Comparison of ENCODE assay signal across 20 cellular contexts in the genomic region with DNA sequence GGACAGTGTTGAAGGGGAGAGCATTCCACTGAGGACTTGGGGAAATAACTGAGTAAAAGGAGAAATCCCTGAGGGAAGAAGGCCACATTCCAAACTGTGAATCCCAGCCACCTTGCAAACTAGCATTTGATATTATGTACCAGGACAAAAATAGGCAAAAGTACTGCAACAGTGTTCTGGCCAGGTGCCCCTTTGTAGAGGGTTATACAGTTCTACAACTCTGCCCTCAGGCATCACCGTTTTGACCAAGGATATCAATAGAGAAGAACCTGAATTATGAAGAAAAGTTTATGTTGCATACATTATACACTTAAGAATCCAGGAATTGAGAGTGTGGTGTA. TPM values are rescaled to one million over a fixed set of nuclear protein-coding genes. Genes with fewer than 3 reads are reported as not detected.
DNase-seq lines count a peak whose midpoint lies in the region; ATAC-seq and TF ChIP-seq lines count a peak whose summit lies in the region.
"Had no signal": no experiment of that assay in that cellular context is flagged by ENCODE, and none has a peak within 500 bp of the region (broad histone marks: within the 10 kb centered on the region; RNA-seq: fewer than 3 reads in every experiment).

No MANE protein-coding gene starts in this region.

- H3K9me3 ChIP-seq in SK-N-SH (no peaks in the 10 kb centered on the region), osteoblast (ENCODE audit: low read depth, low read length) (no peaks in the 10 kb centered on the region), vagina (no peaks in the 10 kb centered on the region)

- CTCF ChIA-PET in SK-N-SH (lab: Yijun Ruan, JAX): interaction anchor here (4.5 kb wide), 1 partner anchor 295 kb away, joined by 20 read pairs; no protein-coding TSS in a partner anchor

- POLR2A ChIA-PET in SK-N-SH (lab: Yijun Ruan, JAX): no interaction called here

- H3K4me3 Mint-ChIP-seq in activated T-helper 17 cell treated with anti-CD3 and anti-CD28 coated beads, Interleukin-2, amount 50 U/mL, for 72 hours: no peak overlapping the region
- no peak overlapping the region for H3K4me3 Mint-ChIP-seq in activated T-cell treated with anti-CD3 and anti-CD28 coated beads, Interleukin-2, amount 50 U/mL, for 24 hours
- H3K4me3 Mint-ChIP-seq: activated naive CD8-positive, alpha-beta T cell treated with anti-CD3 and anti-CD28 coated beads, Interleukin-2, amount 10 ng/mL, durations not matched to agents 7 days and 5 days; IgD-negative memory B cell; natural killer cell treated with Interleukin-12 subunit alpha and Interleukin-12 subunit beta and Interleukin-15 and Interleukin-18, amount 100 ng/mL, for 72 hours had no signal

- TF ChIP-seq RAD21 in SK-N-SH (IDR thresholded peaks at IDR 0.05; ENCODE audit: low read length): no peak

- no peak for TF ChIP-seq EP300 in SK-N-SH (IDR thresholded peaks at IDR 0.05; ENCODE audit: borderline replicate concordance in 1 of 2, low read depth in 1 of 2, low read length in 1 of 2)

- H4K20me1 ChIP-seq in SK-N-SH (ENCODE audit: insufficient read depth): no peaks in the 10 kb centered on the region
- H4K20me1 ChIP-seq in osteoblast (ENCODE audit: insufficient read depth, low read length): no peaks in the 10 kb centered on the region

- ATAC-seq in SK-N-SH treated with all-trans-retinoic acid at 6 μM for 48 hours: no peak
- ATAC-seq in left ventricle myocardium superior: peak; percentile 63
- ATAC-seq in HG03097 (IDR thresholded peaks at IDR 0.05; ENCODE audit: low FRiP score, unreplicated experiment): no peak
- no peak for ATAC-seq in activated T-helper 17 cell treated with anti-CD3 and anti-CD28 coated beads, Interleukin-2, amount 50 U/mL, for 72 hours (replicated peaks)
- ATAC-seq: natural killer cell treated with Interleukin-12 subunit alpha and Interleukin-12 subunit beta and Interleukin-15 and Interleukin-18, amount 100 ng/mL, for 72 hours had no signal

- WGBS in SK-N-SH (ENCODE audit: low lambda C conversion rate): 75% methylated on average over 1 of the region's 1 CpG

- H3K9ac ChIP-seq in SK-N-SH: peak overlapping the region; percentile 16; the same call in 1 of the 2 replicates

- intact Hi-C loops in left ventricle myocardium superior (cut with micrococcal nuclease): no loop called here
- intact Hi-C loops in vagina (cut with DNase I): no loop called here

- peak overlapping the region; percentile 34; the same call in 1 of the 2 replicates for H3K4me2 ChIP-seq in SK-N-SH
- H3K4me2 ChIP-seq in osteoblast (ENCODE audit: insufficient read depth, low read length): peak overlapping the region; percentile 60

- DNase-seq in SK-N-SH (no peak), left ventricle myocardium superior (no peak), osteoblast (ENCODE audit: insufficient read length, low spot score, missing footprints) (no peak), vagina (ENCODE audit: extremely low spot score in 2 of 2) (no peak)
- no peak for DNase-seq in activated T-cell treated with anti-CD3 and anti-CD28 coated beads, Interleukin-2, amount 50 U/mL, for 24 hours
- DNase-seq: 8988T; activated CD8-positive, alpha-beta memory T cell treated with anti-CD3 and anti-CD28 coated beads for 24 hours; activated naive CD8-positive, alpha-beta T cell treated with anti-CD3 and anti-CD28 coated beads, Interleukin-2, amount 10 ng/mL, durations not matched to agents 7 days and 5 days; DMS 273 treated with DMSO at 0.1 percent for 48 hours; effector CD4-positive, alpha-beta T cell; NCI-H2029; NK-92 treated with Interleukin-12 subunit alpha and Interleukin-12 subunit beta, amount 100 ng/mL, for 24 hours; stimulated activated CD4-positive, alpha-beta T cell treated with anti-CD3 and anti-CD28 coated beads, Interleukin-1b, Interleukin-23, amount 100 ng/mL, for 48 hours; stimulated activated naive CD4-positive, alpha-beta T cell treated with Interleukin-2 at 50 U/mL for 16 hours had no signal

- no peaks in the 10 kb centered on the region for H3K9me3 Mint-ChIP-seq in activated T-helper 17 cell treated with anti-CD3 and anti-CD28 coated beads, Interleukin-2, amount 50 U/mL, for 72 hours
- no peaks in the 10 kb centered on the region for H3K9me3 Mint-ChIP-seq in activated T-cell treated with anti-CD3 and anti-CD28 coated beads, Interleukin-2, amount 50 U/mL, for 24 hours
- H3K9me3 Mint-ChIP-seq: activated naive CD8-positive, alpha-beta T cell treated with anti-CD3 and anti-CD28 coated beads, Interleukin-2, amount 10 ng/mL, durations not matched to agents 7 days and 5 days; natural killer cell treated with Interleukin-12 subunit alpha and Interleukin-12 subunit beta and Interleukin-15 and Interleukin-18, amount 100 ng/mL, for 72 hours had no signal

- H3K36me3 Mint-ChIP-seq in activated T-helper 17 cell treated with anti-CD3 and anti-CD28 coated beads, Interleukin-2, amount 50 U/mL, for 72 hours (ENCODE audit: low read depth): no peaks in the 10 kb centered on the region
- no peaks in the 10 kb centered on the region for H3K36me3 Mint-ChIP-seq in activated T-cell treated with anti-CD3 and anti-CD28 coated beads, Interleukin-2, amount 50 U/mL, for 24 hours (ENCODE audit: low read depth)
- H3K36me3 Mint-ChIP-seq: activated naive CD8-positive, alpha-beta T cell treated with anti-CD3 and anti-CD28 coated beads, Interleukin-2, amount 10 ng/mL, durations not matched to agents 7 days and 5 days; IgD-negative memory B cell; natural killer cell treated with Interleukin-12 subunit alpha and Interleukin-12 subunit beta and Interleukin-15 and Interleukin-18, amount 100 ng/mL, for 72 hours had no signal

- H3K4me1 Mint-ChIP-seq in activated T-helper 17 cell treated with anti-CD3 and anti-CD28 coated beads, Interleukin-2, amount 50 U/mL, for 72 hours: no peaks in the 10 kb centered on the region
- H3K4me1 Mint-ChIP-seq in activated T-cell treated with anti-CD3 and anti-CD28 coated beads, Interleukin-2, amount 50 U/mL, for 24 hours (ENCODE audit: low read depth): no peaks in the 10 kb centered on the region
- H3K4me1 Mint-ChIP-seq: activated naive CD8-positive, alpha-beta T cell treated with anti-CD3 and anti-CD28 coated beads, Interleukin-2, amount 10 ng/mL, durations not matched to agents 7 days and 5 days; IgD-negative memory B cell had no signal

- peaks cover 22% of the 10 kb centered on the region for H3K27me3 Mint-ChIP-seq in activated T-helper 17 cell treated with anti-CD3 and anti-CD28 coated beads, Interleukin-2, amount 50 U/mL, for 72 hours
- peaks cover 19% of the 10 kb centered on the region for H3K27me3 Mint-ChIP-seq in activated T-cell treated with anti-CD3 and anti-CD28 coated beads, Interleukin-2, amount 50 U/mL, for 24 hours

- H3K27ac ChIP-seq in SK-N-SH (ENCODE audit: low read depth in 2 of 2, low read length in 1 of 2): peak overlapping the region; percentile 82 to 85
- peak overlapping the region; percentile 84 for H3K27ac ChIP-seq in osteoblast (ENCODE audit: low read depth, low read length)
- H3K27ac ChIP-seq in vagina: peak overlapping the region; percentile 61

- no peak overlapping the region for H3K4me3 ChIP-seq in SK-N-SH (ENCODE audit: low read depth in 2 of 2, low read length in 1 of 2)
- no peak overlapping the region for H3K4me3 ChIP-seq in osteoblast (ENCODE audit: insufficient read depth, low read length)
- H3K4me3 ChIP-seq in vagina: no peak overlapping the region

- no peak for TF ChIP-seq POLR2A in vagina (IDR thresholded peaks at IDR 0.05)

- H3K79me2 ChIP-seq in SK-N-SH (ENCODE audit: insufficient read depth) (no peaks in the 10 kb centered on the region), osteoblast (ENCODE audit: insufficient read depth, low read length) (no peaks in the 10 kb centered on the region)

- H2AFZ ChIP-seq in SK-N-SH (ENCODE audit: low read depth): peak overlapping the region; percentile 27; the same call in 1 of the 2 replicates
- no peak overlapping the region for H2AFZ ChIP-seq in osteoblast (ENCODE audit: low read length)

- peaks cover 3% of the 10 kb centered on the region for H3F3A ChIP-seq in SK-N-SH (replicated peaks; ENCODE audit: insufficient read depth)

- H3K27me3 ChIP-seq in SK-N-SH (ENCODE audit: insufficient read depth): no peaks in the 10 kb centered on the region
- no peaks in the 10 kb centered on the region for H3K27me3 ChIP-seq in osteoblast (ENCODE audit: insufficient read depth, low read length)
- no peaks in the 10 kb centered on the region for H3K27me3 ChIP-seq in vagina

- no peak overlapping the region for H3K27ac Mint-ChIP-seq in activated T-helper 17 cell treated with anti-CD3 and anti-CD28 coated beads, Interleukin-2, amount 50 U/mL, for 72 hours
- no peak overlapping the region for H3K27ac Mint-ChIP-seq in activated T-cell treated with anti-CD3 and anti-CD28 coated beads, Interleukin-2, amount 50 U/mL, for 24 hours
- H3K27ac Mint-ChIP-seq: activated naive CD8-positive, alpha-beta T cell treated with anti-CD3 and anti-CD28 coated beads, Interleukin-2, amount 10 ng/mL, durations not matched to agents 7 days and 5 days; IgD-negative memory B cell; natural killer cell treated with Interleukin-12 subunit alpha and Interleukin-12 subunit beta and Interleukin-15 and Interleukin-18, amount 100 ng/mL, for 72 hours had no signal

- TF ChIP-seq CTCF in SK-N-SH (IDR thresholded peaks at IDR 0.05): no peak
- TF ChIP-seq CTCF in osteoblast (IDR thresholded peaks at IDR 0.05; ENCODE audit: extremely low read depth, low read depth, low read length): no peak
- TF ChIP-seq CTCF in vagina (IDR thresholded peaks at IDR 0.05): no peak

- no peaks in the 10 kb centered on the region for H3K9me2 ChIP-seq in SK-N-SH

- H3K4me1 ChIP-seq in SK-N-SH (ENCODE audit: control insufficient read depth in 1 of 2, insufficient read depth in 2 of 2, low read depth in 1 of 2, low read length in 1 of 2) (peaks cover 0 to 17% of the 10 kb centered on the region in 2 experiments; a peak in 2 of 4 replicates), osteoblast (ENCODE audit: insufficient read depth, low read length) (peaks cover 29% of the 10 kb centered on the region), vagina (peaks cover 33% of the 10 kb centered on the region)

- no peaks in the 10 kb centered on the region for H3K36me3 ChIP-seq in SK-N-SH (replicated peaks in 1 of 2; ENCODE audit: control insufficient read depth in 1 of 2, insufficient read depth in 2 of 2, low read length in 1 of 2)
- H3K36me3 ChIP-seq in osteoblast (ENCODE audit: insufficient read depth, low read length): no peaks in the 10 kb centered on the region
- H3K36me3 ChIP-seq in vagina: no peaks in the 10 kb centered on the region

TF ChIP-seq in SK-N-SH treated with all-trans-retinoic acid at 6 μM for 48 hours, 23 proteins besides CTCF, POLR2A, EP300 and RAD21:
- no peak for TF ChIP-seq PPARA (CRISPR knock-in tag; IDR thresholded peaks at IDR 0.05; ENCODE audit: borderline replicate concordance)

RNA-seq across cellular contexts. Expression of a gene that starts 20.6 kb away (rescaled TPM):
- polyA plus RNA-seq in SK-N-SH (2012; rRNA removed): 1.5 and 1.7 TPM in 2 replicates
- polyA plus RNA-seq in SK-N-SH (2012; cell fraction: cytosol; rRNA removed): 1.4 and 1.7 TPM in 2 replicates
- 1.2 and 1.5 TPM in 2 replicates for polyA plus RNA-seq in SK-N-SH (2012; cell fraction: nucleus; rRNA removed)
- total RNA-seq in left ventricle myocardium superior (119 TPM), osteoblast (1.2 and 1.8 TPM in 2 replicates), vagina (50.6 TPM)
- total RNA-seq in activated T-helper 17 cell treated with anti-CD3 and anti-CD28 coated beads, Interleukin-2, amount 50 U/mL, for 72 hours: under 1 TPM in 1 of 2 donors, not detected in 1; 0.15 TPM
- total RNA-seq: activated naive CD8-positive, alpha-beta T cell treated with anti-CD3 and anti-CD28 coated beads, Interleukin-2, amount 10 ng/mL, durations not matched to agents 7 days and 5 days; natural killer cell treated with Interleukin-12 subunit alpha and Interleukin-12 subunit beta and Interleukin-15 and Interleukin-18, amount 100 ng/mL, for 72 hours; T-helper 2 cell treated with Interferon-gamma antibody and Interleukin-4, amounts not matched to agents 100 ng/mL and 5 ng/mL, for 36 hours had no signal

Comparison
In these comparisons a context has a peak if more than half of its experiments do, and no peak if none do; other contexts are left out.
1. RNA of a gene that starts 20.6 kb away (total RNA-seq): 119 TPM in left ventricle myocardium superior (single experiment) and 50.6 TPM in vagina (single experiment); 1.2 to 1.8 TPM in osteoblast and 0.15 TPM in activated T-helper 17 cell treated with anti-CD3 and anti-CD28 coated beads, Interleukin-2, amount 50 U/mL, for 72 hours; every median in the first group is over 10 times any median in the second.
2. Peak in every context shown above with its lines, with median percentiles within 50 percentile points of each other: H3K27ac ChIP-seq.